Comparison of ENCODE assay signal across 23 cellular contexts in the genomic region with DNA sequence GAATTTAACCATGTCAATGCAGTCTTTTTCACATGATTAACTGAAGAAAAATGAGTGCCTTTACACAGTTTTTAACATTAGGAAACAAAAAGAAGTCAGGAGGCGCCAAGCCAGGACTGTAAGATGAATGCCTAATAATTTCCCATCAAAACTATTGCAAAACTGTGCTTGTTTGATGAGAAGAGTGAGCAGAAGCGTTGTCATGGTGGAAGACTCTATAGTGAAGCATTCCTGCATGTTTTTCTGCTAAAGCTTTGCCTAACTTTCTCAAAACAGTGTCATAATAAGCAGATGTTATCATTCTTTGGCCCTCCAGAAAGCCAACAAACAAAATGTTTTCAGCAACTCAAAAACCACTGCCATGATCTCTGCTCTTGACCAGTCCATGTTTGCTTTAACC.
"Had no signal": no experiment of that assay in that cellular context is flagged by ENCODE, and none has a peak within 500 bp of the region (broad histone marks: within the 10 kb centered on the region; RNA-seq: fewer than 3 reads in every experiment).

No MANE protein-coding gene starts in this region.

- H3K4me3 ChIP-seq: coronary artery, left lung, neural progenitor cell, right atrium auricular region, sigmoid colon, skin epidermis, spleen, testis, tibial artery had no signal

- H3K36me3 Mint-ChIP-seq: naive thymus-derived CD4-positive, alpha-beta T cell; neural progenitor cell; stimulated activated memory B cell treated with anti-CD40 and anti-IgM and Interleukin-4, amounts not matched to agents 10 μg/mL and 1 μg/mL and 100 μg/mL, for 72 hours; type B pancreatic cell had no signal

- H3K4me3 Mint-ChIP-seq: effector memory CD8-positive, alpha-beta T cell; naive thymus-derived CD4-positive, alpha-beta T cell; nephron; neural progenitor cell; stimulated activated memory B cell treated with anti-CD40 and anti-IgM and Interleukin-4, amounts not matched to agents 10 μg/mL and 1 μg/mL and 100 μg/mL, for 72 hours; type B pancreatic cell had no signal

- H2AFZ ChIP-seq: neural progenitor cell, parathyroid adenoma had no signal

- H3K4me1 ChIP-seq: left lung, parathyroid adenoma, right atrium auricular region, sigmoid colon, spleen, testis, tibial artery had no signal

- H3K27me3 Mint-ChIP-seq: effector memory CD8-positive, alpha-beta T cell; progenitor cell of endocrine pancreas; stimulated activated memory B cell treated with anti-CD40 and anti-IgM and Interleukin-4, amounts not matched to agents 10 μg/mL and 1 μg/mL and 100 μg/mL, for 72 hours; type B pancreatic cell had no signal

- H3K36me3 ChIP-seq: left lung, neural progenitor cell, right atrium auricular region, sigmoid colon, spleen, tibial artery had no signal

- DNase-seq: effector memory CD8-positive, alpha-beta T cell; hypothalamus; left cardiac atrium; left lung; mesendoderm; midbrain; naive thymus-derived CD4-positive, alpha-beta T cell; sigmoid colon; spleen; stimulated activated CD4-positive, alpha-beta T cell treated with anti-CD3 and anti-CD28 coated beads, Interleukin-4, amount 100 ng/mL, for 4 hours; stimulated activated naive CD8-positive, alpha-beta T cell treated with anti-CD3 and anti-CD28 coated beads, Interleukin-15, Interleukin-2, amounts not matched to agents 100 U/mL and 50 U/mL, for 24 hours; substantia nigra; testis; tibial artery had no signal

- H3K27ac ChIP-seq: coronary artery, left lung, neural progenitor cell, parathyroid adenoma, right atrium auricular region, sigmoid colon, skin epidermis, spleen, testis, tibial artery had no signal

- H3K27me3 ChIP-seq: left lung, neural progenitor cell, right atrium auricular region, sigmoid colon, spleen, testis, tibial artery had no signal

- H3K4me1 Mint-ChIP-seq: naive thymus-derived CD4-positive, alpha-beta T cell; nephron; neural progenitor cell; stimulated activated memory B cell treated with anti-CD40 and anti-IgM and Interleukin-4, amounts not matched to agents 10 μg/mL and 1 μg/mL and 100 μg/mL, for 72 hours had no signal

- H3K9ac ChIP-seq: neural progenitor cell, parathyroid adenoma had no signal

- ATAC-seq: effector memory CD8-positive, alpha-beta T cell; left cardiac atrium; left lung; naive thymus-derived CD4-positive, alpha-beta T cell; stimulated activated memory B cell treated with anti-CD40 and anti-IgM and Interleukin-4, amounts not matched to agents 10 μg/mL and 1 μg/mL and 100 μg/mL, for 72 hours; stimulated activated naive CD8-positive, alpha-beta T cell treated with anti-CD3 and anti-CD28 coated beads, Interleukin-15, Interleukin-2, amounts not matched to agents 100 U/mL and 50 U/mL, for 24 hours had no signal

- H3K9me3 ChIP-seq: testis had no signal

- H3K79me2 ChIP-seq: parathyroid adenoma had no signal

- H3K27ac Mint-ChIP-seq: effector memory CD8-positive, alpha-beta T cell; naive thymus-derived CD4-positive, alpha-beta T cell; nephron; neural progenitor cell; progenitor cell of endocrine pancreas; stimulated activated memory B cell treated with anti-CD40 and anti-IgM and Interleukin-4, amounts not matched to agents 10 μg/mL and 1 μg/mL and 100 μg/mL, for 72 hours; type B pancreatic cell had no signal

- H3K4me2 ChIP-seq: neural progenitor cell had no signal
